ENCODE assay signal across 8 cellular contexts in the genomic region with DNA sequence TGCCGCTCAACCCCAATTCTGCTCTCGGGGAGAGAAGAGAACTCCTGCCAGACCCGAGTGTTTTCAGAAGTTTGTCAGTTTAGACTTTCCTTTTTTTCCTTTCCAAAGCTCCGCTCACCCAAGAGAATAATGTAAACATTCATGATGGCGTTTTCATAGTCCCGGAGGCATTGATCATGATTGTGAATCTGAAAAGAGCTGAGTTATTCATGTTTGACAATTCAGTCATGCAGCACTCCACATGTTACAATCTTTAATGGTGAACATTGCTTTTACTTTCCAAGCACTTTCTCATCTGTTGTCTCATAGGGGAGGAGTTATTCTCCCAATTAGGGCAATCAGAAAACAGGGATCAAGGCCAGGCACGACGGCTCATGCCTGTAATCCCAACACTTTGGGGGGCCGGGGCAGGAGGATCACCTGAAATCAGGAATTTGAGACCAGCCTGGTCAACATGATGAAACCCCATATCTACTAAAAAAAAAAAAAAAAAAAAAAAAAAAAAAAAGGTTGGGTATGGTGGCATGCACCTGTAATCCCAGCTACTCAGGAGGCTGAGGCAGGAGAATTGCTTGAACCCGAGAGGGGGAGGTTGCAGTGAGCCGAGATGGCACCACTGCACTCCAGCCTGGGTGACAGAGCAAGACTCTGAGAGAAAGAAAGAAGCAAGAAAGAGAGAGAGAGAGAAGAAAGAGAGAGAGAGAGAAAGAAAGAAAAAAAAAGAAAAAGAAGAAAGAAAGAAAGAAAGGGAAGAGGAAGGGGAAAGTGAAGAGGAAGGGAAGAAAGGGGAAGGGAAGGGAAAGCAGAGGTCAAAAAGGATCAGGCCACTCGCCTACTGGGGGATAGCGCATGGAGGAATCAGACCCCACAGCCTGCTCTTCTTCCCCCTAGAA.
DNase-seq lines count a peak whose midpoint lies in the region; ATAC-seq and TF ChIP-seq lines count a peak whose summit lies in the region.

No MANE protein-coding gene starts in this region.

- 45% methylated on average over 13 of the region's 13 CpGs for whole genome bisulfite sequencing in liver
- 41 to 42% methylated on average over 13 of the region's 13 CpGs for WGBS in testis, 2 donors

- H3K9ac ChIP-seq in liver (ENCODE audit: low read depth in 1 of 2, low read length in 2 of 2), result peak overlapping the region; percentile 58 to 75

- no peak for TF ChIP-seq RAD21 in liver (IDR thresholded peaks at IDR 0.05)

- no peak for TF ChIP-seq CTCF in breast epithelium (IDR thresholded peaks at IDR 0.05)
- TF ChIP-seq CTCF in liver (IDR thresholded peaks at IDR 0.05; ENCODE audit: low read depth, low read length, missing input control), result no peak
- TF ChIP-seq CTCF in testis (IDR thresholded peaks at IDR 0.05), result no peak

- peaks cover 0 to 4% of the 10 kb centered on the region in 2 donors for H3K4me1 ChIP-seq in breast epithelium
- H3K4me1 ChIP-seq in liver (ENCODE audit: control insufficient read depth in 4 of 4, insufficient read depth in 4 of 4, low read length in 3 of 4), result peaks cover 0 to 14% (median 7%) of the 10 kb centered on the region in 4 donors
- peaks cover 12% of the 10 kb centered on the region for H3K4me1 ChIP-seq in testis

- no peaks in the 10 kb centered on the region for H3K27me3 ChIP-seq in breast epithelium
- H3K27me3 ChIP-seq in liver (ENCODE audit: control insufficient read depth in 4 of 4, insufficient read depth in 4 of 4, low read length in 3 of 4), result peaks cover 0 to 4% (median 0%) of the 10 kb centered on the region in 4 donors
- no peaks in the 10 kb centered on the region for H3K27me3 ChIP-seq in testis

- H3K9me3 ChIP-seq in breast epithelium, result no peaks in the 10 kb centered on the region
- H3K9me3 ChIP-seq in liver (ENCODE audit: control insufficient read depth in 4 of 4, low read length in 3 of 4), result no peaks in the 10 kb centered on the region
- no peaks in the 10 kb centered on the region for H3K9me3 ChIP-seq in testis

- peak overlapping the region; percentile 75 to 92 for H3K27ac ChIP-seq in breast epithelium
- peak overlapping the region in 1 of 2 donors; percentile 31 for H3K27ac ChIP-seq in liver (ENCODE audit: low read depth in 1 of 2, low read length in 2 of 2)
- peak overlapping the region; percentile 55 to 74 for H3K27ac ChIP-seq in testis

- no peaks in the 10 kb centered on the region for H3K36me3 ChIP-seq in breast epithelium
- no peaks in the 10 kb centered on the region for H3K36me3 ChIP-seq in liver (ENCODE audit: control insufficient read depth in 4 of 4, insufficient read depth in 3 of 4, low read depth in 1 of 4, low read length in 3 of 4)
- H3K36me3 ChIP-seq in testis (ENCODE audit: low read depth, missing control alignments), result no peaks in the 10 kb centered on the region

- TF ChIP-seq POLR2A in breast epithelium (IDR thresholded peaks at IDR 0.05) (no peak), testis (IDR thresholded peaks at IDR 0.05) (no peak)

- no peak for ATAC-seq in GM19351 (IDR thresholded peaks at IDR 0.05; ENCODE audit: unreplicated experiment)

- peak overlapping the region; percentile 53 to 83 (median 60) for H3K4me3 ChIP-seq in breast epithelium
- peak overlapping the region; percentile 44 to 59 (median 56) for H3K4me3 ChIP-seq in liver (ENCODE audit: low read depth in 1 of 3, low read length in 3 of 3)
- peak overlapping the region; percentile 55 for H3K4me3 ChIP-seq in testis

- DNase-seq in NCI-H510A treated with DMSO at 0.1 percent for 48 hours (lab: John Stamatoyannopoulos, UW) (peak; percentile 75), NCI-H510A (lab: John Stamatoyannopoulos, UW) (no peak), breast epithelium (ENCODE audit: low spot score in 2 of 2) (no peak), testis (no peak), NCI-H187 treated with DMSO at 0.1 percent for 48 hours (lab: John Stamatoyannopoulos, UW) (no peak), NCI-H1436 (lab: John Stamatoyannopoulos, UW) (no peak)

- intact Hi-C loops in breast epithelium (cut with DNase I; ENCODE audit: low total_unique reads), result no loop called here
- intact Hi-C loops in testis (cut with DNase I; ENCODE audit: low total_unique reads), result no loop called here

TF ChIP-seq in liver, 16 proteins besides CTCF, POLR2A, EP300 and RAD21:
- TF ChIP-seq, protein P1, sequence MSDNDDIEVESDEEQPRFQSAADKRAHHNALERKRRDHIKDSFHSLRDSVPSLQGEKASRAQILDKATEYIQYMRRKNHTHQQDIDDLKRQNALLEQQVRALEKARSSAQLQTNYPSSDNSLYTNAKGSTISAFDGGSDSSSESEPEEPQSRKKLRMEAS (IDR thresholded peaks at IDR 0.05), result no peak
- TF ChIP-seq GABPA (IDR thresholded peaks at IDR 0.05 in 1 of 2, conservative IDR thresholded peaks at IDR 0.05 in 1 of 2) (no peak), FOXA2 (IDR thresholded peaks at IDR 0.05) (no peak), NR2F2 (IDR thresholded peaks at IDR 0.05) (no peak)
